ENCODE assay signal across 21 cellular contexts in the genomic region with DNA sequence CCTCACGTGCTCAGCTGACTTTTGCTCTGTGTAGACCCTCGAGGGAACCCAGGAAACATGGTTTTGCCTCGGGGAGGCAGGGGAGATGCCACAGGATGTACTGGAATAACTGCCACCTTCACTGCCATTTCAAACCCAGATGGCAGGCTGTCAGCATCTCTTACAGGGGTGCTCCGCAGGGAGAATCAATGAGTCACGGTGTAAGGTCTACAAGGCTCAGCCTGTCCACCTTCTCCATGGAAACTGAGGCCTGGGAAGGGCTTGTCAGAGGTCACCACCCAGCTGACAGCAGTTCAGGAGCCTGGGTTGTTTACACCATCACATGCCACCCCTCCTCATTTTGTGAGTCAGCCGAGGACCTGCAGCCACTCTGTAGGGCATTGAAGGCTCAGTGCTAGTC. TPM values are rescaled to one million over a fixed set of nuclear protein-coding genes. Genes with fewer than 3 reads are reported as not detected.
DNase-seq lines count a peak whose midpoint lies in the region; ATAC-seq, FAIRE-seq and TF ChIP-seq lines count a peak whose summit lies in the region.
"Had no signal": no experiment of that assay in that cellular context is flagged by ENCODE, and none has a peak within 500 bp of the region (broad histone marks: within the 10 kb centered on the region; RNA-seq: fewer than 3 reads in every experiment).

No MANE protein-coding gene starts in this region.

- H3K4me1 ChIP-seq in HUES6 (ENCODE audit: control insufficient read depth, insufficient read depth, low read length) (peaks cover 6% of the 10 kb centered on the region; the same call in 1 of the 2 replicates), kidney (ENCODE audit: control insufficient read depth in 1 of 2, insufficient read depth in 1 of 2, low read depth in 1 of 2, low read length in 2 of 2) (peaks cover 3% of the 10 kb centered on the region in 2 donors), vagina (no peaks in the 10 kb centered on the region)

- peaks cover 19% of the 10 kb centered on the region; the same call in 1 of the 2 replicates for H3K36me3 ChIP-seq in HUES6 (ENCODE audit: control insufficient read depth, insufficient read depth, low read length)
- H3K36me3 ChIP-seq in kidney (ENCODE audit: control insufficient read depth in 1 of 2, insufficient read depth in 2 of 2, low read length in 2 of 2): peaks cover 4 to 9% of the 10 kb centered on the region in 2 donors
- peaks cover 0 to 10% of the 10 kb centered on the region in 2 donors for H3K36me3 ChIP-seq in vagina

- ATAC-seq in GM19397 (IDR thresholded peaks at IDR 0.05; ENCODE audit: unreplicated experiment): no peak
- ATAC-seq: T-cell had no signal

- intact Hi-C loops in kidney (cut with DNase I): loop anchor here (10.0 kb wide), 1 partner anchor 303 kb away; no protein-coding TSS in a partner anchor
- intact Hi-C loops in vagina (cut with DNase I): no loop called here

- H3K9me3 ChIP-seq in HUES6 (ENCODE audit: control insufficient read depth, insufficient read depth, low read depth, low read length): no peaks in the 10 kb centered on the region
- no peaks in the 10 kb centered on the region for H3K9me3 ChIP-seq in kidney (ENCODE audit: control insufficient read depth in 1 of 2, low read length in 2 of 2)
- no peaks in the 10 kb centered on the region for H3K9me3 ChIP-seq in vagina

- H3K4me3 ChIP-seq in HUES6 (ENCODE audit: low read depth, low read length): no peak overlapping the region
- H3K4me3 ChIP-seq in kidney (ENCODE audit: low read length in 2 of 2): no peak overlapping the region
- no peak overlapping the region for H3K4me3 ChIP-seq in vagina
- H3K4me3 ChIP-seq: GM23248 had no signal

- no peak for TF ChIP-seq POLR2A in vagina (IDR thresholded peaks at IDR 0.05)

- FAIRE-seq in kidney (lab: Jason Lieb, UNC): no peak
- FAIRE-seq: GM19239 had no signal

- H3K27ac ChIP-seq in HUES6 (ENCODE audit: low read depth, low read length) (no peak overlapping the region), kidney (ENCODE audit: low read depth in 2 of 2, low read length in 2 of 2) (no peak overlapping the region), vagina (no peak overlapping the region)
- H3K27ac ChIP-seq: GM23248 had no signal

- H3K9ac ChIP-seq in HUES6 (ENCODE audit: low read length): peak overlapping the region; percentile 2
- H3K9ac ChIP-seq in kidney (ENCODE audit: low read length in 2 of 2): no peak overlapping the region
- H3K9ac ChIP-seq: GM23248 had no signal

- H3K27me3 ChIP-seq in HUES6 (ENCODE audit: control insufficient read depth, insufficient read depth, low read length) (no peaks in the 10 kb centered on the region), vagina (no peaks in the 10 kb centered on the region)

- peak; percentile 58 for DNase-seq in M059J (ENCODE audit: low read depth)
- peak; percentile 38 for DNase-seq in kidney
- no peak for DNase-seq in vagina (ENCODE audit: extremely low spot score in 2 of 2)
- no peak for DNase-seq in middle frontal gyrus (ENCODE audit: extremely low spot score, low spot score)
- DNase-seq in activated CD4-positive, alpha-beta T cell treated with anti-CD3 and anti-CD28 coated beads, Interleukin-2, amount 50 U/mL, for 48 hours: no peak
- DNase-seq: Calu3, DMS79 treated with DMSO at 0.1 percent for 48 hours, GM23248, H7, KG1, NCI-H1092 treated with DMSO at 0.1 percent for 48 hours, NCI-H1436 treated with DMSO at 0.1 percent for 48 hours, NCI-H187 treated with DMSO at 0.1 percent for 48 hours, NCI-H2107, NCI-H524 treated with DMSO at 0.1 percent for 48 hours, NCI-H774, SHP77, T-cell had no signal

- TF ChIP-seq CTCF in kidney (IDR thresholded peaks at IDR 0.05; ENCODE audit: borderline replicate concordance, extremely low read depth, insufficient read depth) (no peak), vagina (IDR thresholded peaks at IDR 0.05) (no peak)

RNA-seq across cellular contexts. Expression of a gene that starts 30.8 kb away (rescaled TPM):
- 2.6 and 6.2 TPM in 2 replicates for total RNA-seq in M059J (2014; rRNA removed; shearing (Covaris generic))
- 105 TPM for total RNA-seq in kidney
- 33.8 TPM for polyA plus RNA-seq in kidney (ENCODE audit: insufficient read depth, low read depth, low replicate concordance)
- 38.8 TPM for total RNA-seq in vagina

Comparison
In these comparisons a context has a peak if more than half of its experiments do, and no peak if none do; other contexts are left out.
1. DNase-seq: peak in M059J (single experiment) and kidney (single experiment); none in vagina (0 of 2), middle frontal gyrus (single experiment) and activated CD4-positive, alpha-beta T cell treated with anti-CD3 and anti-CD28 coated beads, Interleukin-2, amount 50 U/mL, for 48 hours (0 of 2).